8 cellular contexts compared by ENCODE assay signal in the genomic region with DNA sequence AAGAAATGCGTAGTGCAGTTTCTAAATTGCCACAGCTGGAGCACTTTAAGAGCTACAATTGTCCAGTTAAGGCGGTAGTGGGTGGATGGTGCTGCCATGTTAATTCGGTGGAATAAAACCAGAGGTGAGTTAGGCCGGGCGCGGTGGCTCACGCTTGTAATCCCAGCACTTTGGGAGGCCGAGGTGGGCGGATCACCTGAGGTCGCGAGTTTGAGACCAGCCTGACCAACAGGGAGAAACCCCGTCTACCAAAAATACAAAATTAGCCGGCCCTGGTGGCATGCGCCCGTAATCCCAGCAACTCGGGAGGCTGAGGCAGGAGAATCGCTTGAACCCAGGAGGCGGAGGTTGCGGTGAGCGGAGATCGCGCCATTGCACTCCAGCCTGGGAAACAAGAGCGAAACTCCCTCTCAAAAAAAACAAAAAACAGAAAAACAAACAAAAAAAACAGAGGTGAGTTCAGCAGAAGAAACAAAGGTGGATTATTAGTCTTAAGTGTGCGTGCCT. TPM values are rescaled to one million over a fixed set of nuclear protein-coding genes. Genes with fewer than 3 reads are reported as not detected.
A peak's percentile ranks its signal among the peaks of the same experiment; 100 is the strongest.
DNase-seq lines count a peak whose midpoint lies in the region; ATAC-seq, FAIRE-seq and TF ChIP-seq lines count a peak whose summit lies in the region.
"Not testable (repeated sequence)": the region's sequence is repeated elsewhere in the genome, so short reads cannot be mapped to it uniquely, and the experiment has no call there.

No MANE protein-coding gene starts in this region.

- not testable (repeated sequence) for FAIRE-seq in astrocyte (lab: Jason Lieb, UNC); keratinocyte (lab: Jason Lieb, UNC)

- H3K27me3 Mint-ChIP-seq in T-helper 2 cell treated with Interferon-gamma antibody and Interleukin-4, amounts not matched to agents 5 μg/mL and 100 μg/mL, for 36 hours (ENCODE audit: low read depth); astrocyte (ENCODE audit: low read depth, unreplicated experiment); neural crest cell (ENCODE audit: low read depth): not testable (repeated sequence)

- peak overlapping the region; percentile 95 for H3K27ac Mint-ChIP-seq in T-helper 2 cell treated with Interferon-gamma antibody and Interleukin-4, amounts not matched to agents 5 μg/mL and 100 μg/mL, for 36 hours
- peak overlapping the region; percentile 69 for H3K27ac Mint-ChIP-seq in astrocyte (ENCODE audit: unreplicated experiment)
- H3K27ac Mint-ChIP-seq in neural crest cell (ENCODE audit: unreplicated experiment), result peak overlapping the region; percentile 97

- H3K9me3 Mint-ChIP-seq in T-helper 2 cell treated with Interferon-gamma antibody and Interleukin-4, amounts not matched to agents 5 μg/mL and 100 μg/mL, for 36 hours; astrocyte (ENCODE audit: unreplicated experiment); neural crest cell: not testable (repeated sequence)

- H3K4ac ChIP-seq in IMR-90 (ENCODE audit: low read depth, low read length), result peak overlapping the region; percentile 87

- peaks cover 25% of the 10 kb centered on the region for H3K4me1 ChIP-seq in BLaER1
- H3K4me1 ChIP-seq in IMR-90 (ENCODE audit: control insufficient read depth, insufficient read depth, low read length); astrocyte (ENCODE audit: insufficient read depth, low read length); keratinocyte (ENCODE audit: control insufficient read depth, extremely low read depth, insufficient read depth, low read length); stomach smooth muscle (ENCODE audit: control insufficient read depth, insufficient read depth, low read length): not testable (repeated sequence)

- H2BK20ac ChIP-seq in IMR-90 (ENCODE audit: low read depth, low read length), result not testable (repeated sequence)

- peak overlapping the region; percentile 11; the same call in 1 of the 2 replicates for H4K91ac ChIP-seq in IMR-90 (ENCODE audit: insufficient read depth, low read depth, low read length)

- H4K5ac ChIP-seq in IMR-90 (ENCODE audit: low read depth, low read length), result peak overlapping the region; percentile 100

- peak overlapping the region; percentile 46 for H2BK5ac ChIP-seq in IMR-90 (ENCODE audit: low read depth, low read length, poor library complexity, severe bottlenecking)

- H2BK15ac ChIP-seq in IMR-90 (ENCODE audit: low read depth, low read length), result not testable (repeated sequence)

- peaks cover 20% of the 10 kb centered on the region for H3K36me3 Mint-ChIP-seq in T-helper 2 cell treated with Interferon-gamma antibody and Interleukin-4, amounts not matched to agents 5 μg/mL and 100 μg/mL, for 36 hours (ENCODE audit: low read depth)
- H3K36me3 Mint-ChIP-seq in astrocyte (ENCODE audit: low read depth, unreplicated experiment), result not testable (repeated sequence)
- peaks cover 18% of the 10 kb centered on the region for H3K36me3 Mint-ChIP-seq in neural crest cell (ENCODE audit: low read depth)

- BruUV-seq in IMR-90 (replicated peaks; lab: Mats Ljungman, UMichigan), result not testable (repeated sequence)

- dilution Hi-C loops in IMR-90 (cut with HindIII; ENCODE audit: low sequenced_read_pairs, unreplicated experiment); keratinocyte (cut with MboI; ENCODE audit: extremely low pct_ligation_motif_present, low sequenced_read_pairs): not testable (repeated sequence)

- H3K36me3 ChIP-seq in BLaER1, result peaks cover 13% of the 10 kb centered on the region
- H3K36me3 ChIP-seq in IMR-90 (ENCODE audit: control insufficient read depth, insufficient read depth, low read length); astrocyte (ENCODE audit: insufficient read depth, low read length); keratinocyte (ENCODE audit: control insufficient read depth in 2 of 2, extremely low read depth in 1 of 2, insufficient read depth in 2 of 2, low read length in 2 of 2); stomach smooth muscle (ENCODE audit: control insufficient read depth in 2 of 2, insufficient read depth in 2 of 2, low read length in 2 of 2): not testable (repeated sequence)

- H3K4me2 ChIP-seq in BLaER1, result peak overlapping the region; percentile 74
- peak overlapping the region; percentile 85 for H3K4me2 ChIP-seq in IMR-90 (ENCODE audit: low read depth, low read length)
- H3K4me2 ChIP-seq in astrocyte (ENCODE audit: low read length), result peak overlapping the region; percentile 95
- peak overlapping the region; percentile 99 for H3K4me2 ChIP-seq in keratinocyte (ENCODE audit: control insufficient read depth, extremely low read depth, insufficient read depth, low read depth, low read length)

- H2AK9ac ChIP-seq in IMR-90 (replicated peaks; ENCODE audit: low read depth, low read length, poor library complexity), result not testable (repeated sequence)

- peak overlapping the region; percentile 91 to 99 for H4K8ac ChIP-seq in IMR-90 (ENCODE audit: low read depth in 2 of 2, low read length in 2 of 2)

- TF ChIP-seq RAD21 in IMR-90 (IDR thresholded peaks at IDR 0.05; ENCODE audit: low read length), result not testable (repeated sequence)

- CTCF ChIA-PET in IMR-90 (lab: Yijun Ruan, JAX), result interaction anchor here (0.6 kb wide), 1 partner anchor 902 kb away, joined by 3 read pairs; no protein-coding TSS in a partner anchor

- H3K27me3 ChIP-seq in BLaER1; IMR-90 (ENCODE audit: control insufficient read depth, insufficient read depth, low read length); astrocyte (ENCODE audit: insufficient read depth, low read length); keratinocyte (ENCODE audit: control insufficient read depth, extremely low read depth, insufficient read depth, low read length); stomach smooth muscle (ENCODE audit: control insufficient read depth in 1 of 2, insufficient read depth in 2 of 2, low read length in 2 of 2): not testable (repeated sequence)

- not testable (repeated sequence) for H2BK120ac ChIP-seq in IMR-90 (ENCODE audit: low read depth, low read length)

- not testable (repeated sequence) for H2AK5ac ChIP-seq in IMR-90 (ENCODE audit: low read depth, low read length)

- intact Hi-C loops in IMR-90 (cut with micrococcal nuclease), result loop anchor here (2.0 kb wide), 1 partner anchor 85 kb away; a partner anchor contains a TSS

- peak overlapping the region; percentile 81 for H3K14ac ChIP-seq in IMR-90 (replicated peaks; ENCODE audit: low read depth, low read length)

- H3K4me1 Mint-ChIP-seq in T-helper 2 cell treated with Interferon-gamma antibody and Interleukin-4, amounts not matched to agents 5 μg/mL and 100 μg/mL, for 36 hours (ENCODE audit: low read depth), result peaks cover 16% of the 10 kb centered on the region
- not testable (repeated sequence) for H3K4me1 Mint-ChIP-seq in astrocyte (ENCODE audit: low read depth, unreplicated experiment)
- peaks cover 22% of the 10 kb centered on the region for H3K4me1 Mint-ChIP-seq in neural crest cell

- H3K9ac ChIP-seq in BLaER1 (peak overlapping the region; percentile 95), IMR-90 (ENCODE audit: low read depth, low read length) (peak overlapping the region; percentile 95), astrocyte (ENCODE audit: low read length) (peak overlapping the region; percentile 90), keratinocyte (ENCODE audit: control insufficient read depth, extremely low read depth, insufficient read depth, low read length) (peak overlapping the region; percentile 79), stomach smooth muscle (ENCODE audit: low read length in 2 of 2) (peak overlapping the region; percentile 88 to 93)

- H2AFZ ChIP-seq in IMR-90 (replicated peaks; ENCODE audit: low read length, poor library complexity) (peak overlapping the region; percentile 91), astrocyte (ENCODE audit: low read depth, low read length) (peak overlapping the region; percentile 99), keratinocyte (ENCODE audit: control insufficient read depth, low read length) (peak overlapping the region; percentile 99)

- peak overlapping the region; percentile 96 for H3K18ac ChIP-seq in IMR-90 (ENCODE audit: low read depth, low read length)

- WGBS in IMR-90 (ENCODE audit: extremely low coverage in 2 of 2, insufficient read length in 1 of 2), 2 experiments, result 100% methylated on average over 7 of the region's 24 CpGs; no CpG with 5 or more reads in 1 of the 2 experiments

- in situ Hi-C loops in IMR-90 (cut with MboI; ENCODE audit: low sequenced_read_pairs), result not testable (repeated sequence)

- DNase-seq in IMR-90; T-helper 2 cell treated with Interferon-gamma antibody and Interleukin-4, amounts not matched to agents 5 μg/mL and 100 μg/mL, for 36 hours (ENCODE audit: low spot score); astrocyte (ENCODE audit: low read depth); epithelial cell of prostate (ENCODE audit: low read depth, low spot score); keratinocyte (ENCODE audit: low read depth, low spot score); neural crest cell (ENCODE audit: low read depth, low spot score): not testable (repeated sequence)

- H4K20me1 ChIP-seq in BLaER1; IMR-90 (ENCODE audit: insufficient read depth, low read length); astrocyte (ENCODE audit: insufficient read depth, low read length); keratinocyte (ENCODE audit: control insufficient read depth, extremely low read depth, insufficient read depth, low read length): not testable (repeated sequence)

- not testable (repeated sequence) for H3K23ac ChIP-seq in IMR-90 (ENCODE audit: low read depth, low read length)

- H3K4me3 Mint-ChIP-seq in T-helper 2 cell treated with Interferon-gamma antibody and Interleukin-4, amounts not matched to agents 5 μg/mL and 100 μg/mL, for 36 hours, result peak overlapping the region; percentile 91
- H3K4me3 Mint-ChIP-seq in astrocyte (ENCODE audit: unreplicated experiment) (peak overlapping the region; percentile 96), neural crest cell (peak overlapping the region; percentile 96)

- not testable (repeated sequence) for TF ChIP-seq CTCF in IMR-90 (conservative IDR thresholded peaks at IDR 0.05; ENCODE audit: low read depth, low read length); astrocyte (IDR thresholded peaks at IDR 0.05; ENCODE audit: insufficient read depth, low read depth, low read length); keratinocyte (optimal IDR thresholded peaks at IDR 0.05 in 1 of 3, IDR thresholded peaks at IDR 0.05 in 1 of 3, conservative IDR thresholded peaks at IDR 0.05 in 1 of 3; ENCODE audit: extremely low read depth in 1 of 3, insufficient read depth in 2 of 3, low read length in 3 of 3); neural crest cell (conservative IDR thresholded peaks at IDR 0.05)

- ATAC-seq in IMR-90 (ENCODE audit: low read depth), result not testable (repeated sequence)

- H3K79me2 ChIP-seq in astrocyte (ENCODE audit: insufficient read depth, low read length) (peaks cover 27% of the 10 kb centered on the region), keratinocyte (ENCODE audit: control insufficient read depth, insufficient read depth, low read length) (peaks cover 20% of the 10 kb centered on the region)

- H3K9me1 ChIP-seq in IMR-90 (ENCODE audit: insufficient read depth, low read length); keratinocyte (ENCODE audit: control insufficient read depth, extremely low read depth, insufficient read depth, low read length): not testable (repeated sequence)

- H3K4me3 ChIP-seq in BLaER1, result peak overlapping the region; percentile 97
- H3K4me3 ChIP-seq in IMR-90 (ENCODE audit: insufficient read depth, low read depth, low read length), result peak overlapping the region; percentile 81
- H3K4me3 ChIP-seq in astrocyte (ENCODE audit: insufficient read depth, low read depth, low read length), result peak overlapping the region; percentile 96
- peak overlapping the region; percentile 87 to 90 (median 89) for H3K4me3 ChIP-seq in keratinocyte (ENCODE audit: control insufficient read depth in 2 of 3, extremely low read depth in 1 of 3, insufficient read depth in 2 of 3, low read depth in 1 of 3, low read length in 3 of 3)
- peak overlapping the region; percentile 96 to 98 for H3K4me3 ChIP-seq in stomach smooth muscle (ENCODE audit: low read length in 2 of 2)

- not testable (repeated sequence) for H3K56ac ChIP-seq in IMR-90 (ENCODE audit: extremely low read depth, insufficient read depth, low read length)

- not testable (repeated sequence) for TF ChIP-seq POLR2A in IMR-90 (IDR thresholded peaks at IDR 0.05; ENCODE audit: low read depth, low read length)

- not testable (repeated sequence) for H3K9me3 ChIP-seq in BLaER1; IMR-90 (ENCODE audit: control insufficient read depth, insufficient read depth, low read length); astrocyte (ENCODE audit: insufficient read depth, low read depth, low read length); keratinocyte (ENCODE audit: control insufficient read depth, low read depth, low read length); stomach smooth muscle (ENCODE audit: control insufficient read depth in 2 of 2, low read length in 2 of 2)

- peaks cover 4 to 18% of the 10 kb centered on the region in 2 experiments; a peak in 2 of 4 replicates for H3K79me1 ChIP-seq in IMR-90 (ENCODE audit: low read depth in 1 of 2, low read length in 2 of 2)

- peak overlapping the region; percentile 95 for H3K27ac ChIP-seq in BLaER1
- H3K27ac ChIP-seq in IMR-90 (ENCODE audit: insufficient read depth, low read length), result peak overlapping the region; percentile 73
- peak overlapping the region; percentile 72 for H3K27ac ChIP-seq in astrocyte (ENCODE audit: low read depth, low read length)
- peak overlapping the region; percentile 49 for H3K27ac ChIP-seq in epithelial cell of prostate
- peak overlapping the region; percentile 64 for H3K27ac ChIP-seq in keratinocyte (ENCODE audit: control insufficient read depth, insufficient read depth, low read length)
- peak overlapping the region; percentile 80 for H3K27ac ChIP-seq in stomach smooth muscle (ENCODE audit: low read length)

- POLR2A ChIA-PET in IMR-90 (lab: Charles Lee; ENCODE audit: unreplicated experiment), result not testable (repeated sequence)

RNA-seq across cellular contexts. Expression of a gene that starts 0.5 kb away (rescaled TPM):
- 15.4 and 17.2 TPM in 2 replicates for total RNA-seq in IMR-90 (2012; rRNA removed)
- polyA plus RNA-seq in IMR-90 (2012; rRNA removed), result 12.5 and 12.6 TPM in 2 replicates
- 11.0 and 14.6 TPM in 2 replicates for polyA plus RNA-seq in IMR-90 (2012; cell fraction: cytosol; rRNA removed)
- polyA plus RNA-seq in IMR-90 (2012; cell fraction: nucleus; rRNA removed; ENCODE audit: low replicate concordance), result 2.3 and 3.4 TPM in 2 replicates
- 14.2 and 14.9 TPM in 2 replicates for total RNA-seq in astrocyte
- 7.8 to 12.2 TPM (median 12.0 TPM) in 3 replicates for polyA plus RNA-seq in keratinocyte
- polyA plus RNA-seq in keratinocyte (2011; ENCODE audit: low read depth), result 1.4 TPM
- 8.0 and 9.6 TPM in 2 replicates for polyA plus RNA-seq in keratinocyte (2011; cell fraction: cytosol; rRNA removed)
- polyA plus RNA-seq in keratinocyte (2011; cell fraction: nucleus; rRNA removed), result 5.3 and 5.8 TPM in 2 replicates
- polyA plus RNA-seq in keratinocyte (2012; ENCODE audit: low replicate concordance), result 3.7 and 13.8 TPM in 2 replicates
- 6.4 to 8.0 TPM (median 6.9 TPM) in 3 replicates for polyA minus RNA-seq in keratinocyte
- polyA minus RNA-seq in keratinocyte (2011; cell fraction: cytosol; rRNA and poly(A)+ RNA removed), result 10.6 TPM
- polyA minus RNA-seq in keratinocyte (2011; cell fraction: nucleus; rRNA and poly(A)+ RNA removed), result 3.0 and 4.2 TPM in 2 replicates
- 33.4 and 34.2 TPM in 2 replicates for total RNA-seq in neural crest cell
